In genomic region chr16:14071576-14072271, GRCh38 we compare ENCODE assay signal across 1 cellular context.
TF ChIP-seq lines count a peak whose summit lies in the region.

No MANE protein-coding gene starts in this region.

TF ChIP-seq in HepG2, 621 proteins besides CTCF, POLR2A, EP300 and RAD21 (continued from another document and continues in another):
- no peak for TF ChIP-seq HNF1A (IDR thresholded peaks at IDR 0.05; ENCODE audit: low read depth)
- TF ChIP-seq HNF1A (CRISPR knock-in tag; IDR thresholded peaks at IDR 0.05; ENCODE audit: borderline replicate concordance): no peak
- peak; percentile 72 for TF ChIP-seq ZBTB7A (CRISPR knock-in tag; IDR thresholded peaks at IDR 0.05)
- no peak for TF ChIP-seq ZNF790 (CRISPR knock-in tag; IDR thresholded peaks at IDR 0.05; ENCODE audit: borderline replicate concordance)
- TF ChIP-seq ZFP36 (IDR thresholded peaks at IDR 0.05; ENCODE audit: borderline replicate concordance, low read depth, low read length, partially characterized antibody): no peak
- TF ChIP-seq TIGD3 (CRISPR knock-in tag; IDR thresholded peaks at IDR 0.05; ENCODE audit: borderline replicate concordance): no peak
- peak; percentile 12 for TF ChIP-seq YY1 (IDR thresholded peaks at IDR 0.05; ENCODE audit: insufficient read depth, insufficient replicate concordance, low read depth, low read length)
- no peak for TF ChIP-seq GABPB1 (CRISPR knock-in tag; IDR thresholded peaks at IDR 0.05)
- no peak for TF ChIP-seq RBM22 (optimal IDR thresholded peaks at IDR 0.05; ENCODE audit: low read length)
- TF ChIP-seq TRIM24 (CRISPR knock-in tag; IDR thresholded peaks at IDR 0.05): no peak
- no peak for TF ChIP-seq ZNF678 (CRISPR knock-in tag; IDR thresholded peaks at IDR 0.05)
- TF ChIP-seq ZNF616 (CRISPR knock-in tag; IDR thresholded peaks at IDR 0.05; ENCODE audit: low read depth): no peak
- TF ChIP-seq CAMTA2 (CRISPR knock-in tag; IDR thresholded peaks at IDR 0.05; ENCODE audit: borderline replicate concordance): no peak
- TF ChIP-seq ATF7-NPFF (CRISPR knock-in tag; IDR thresholded peaks at IDR 0.05; ENCODE audit: low read depth): no peak
- no peak for TF ChIP-seq AGO2 (optimal IDR thresholded peaks at IDR 0.05; ENCODE audit: low read depth, low read length)
- TF ChIP-seq REST (IDR thresholded peaks at IDR 0.05; ENCODE audit: borderline replicate concordance in 1 of 2, low read depth in 1 of 2, low read length in 2 of 2): 0 out of 4 replicates have a peak, but pooled peaks of 1 of the 2 experiments have one; percentile 11
- no peak for TF ChIP-seq USF2 (IDR thresholded peaks at IDR 0.05; ENCODE audit: low read depth, low read length)
- no peak for TF ChIP-seq USF2 (CRISPR knock-in tag; IDR thresholded peaks at IDR 0.05; ENCODE audit: borderline replicate concordance)
- TF ChIP-seq SALL2 (CRISPR knock-in tag; IDR thresholded peaks at IDR 0.05): 0 out of 2 replicates have a peak, but pooled peaks have one; percentile 0
- TF ChIP-seq CREM (IDR thresholded peaks at IDR 0.05): no peak
- TF ChIP-seq CREM (CRISPR knock-in tag; IDR thresholded peaks at IDR 0.05): no peak
- no peak for TF ChIP-seq REL (CRISPR knock-in tag; conservative IDR thresholded peaks at IDR 0.05)
- no peak for TF ChIP-seq SETDB1 (CRISPR knock-in tag; IDR thresholded peaks at IDR 0.05; ENCODE audit: borderline replicate concordance)
- 0 out of 2 replicates have a peak, but pooled peaks have one; percentile 30 for TF ChIP-seq KDM4B (CRISPR knock-in tag; IDR thresholded peaks at IDR 0.05)
- TF ChIP-seq TEAD3 (CRISPR knock-in tag; optimal IDR thresholded peaks at IDR 0.05; ENCODE audit: borderline replicate concordance): no peak
- peak; percentile 7; the same call in 1 of the 2 replicates for TF ChIP-seq ZNF580 (CRISPR knock-in tag; IDR thresholded peaks at IDR 0.05; ENCODE audit: borderline replicate concordance, low read depth)
- TF ChIP-seq TFDP1 (CRISPR knock-in tag; IDR thresholded peaks at IDR 0.05; ENCODE audit: borderline replicate concordance): no peak
- TF ChIP-seq TARDBP (CRISPR knock-in tag; IDR thresholded peaks at IDR 0.05): no peak
- no peak for TF ChIP-seq ZNF569 (CRISPR knock-in tag; IDR thresholded peaks at IDR 0.05; ENCODE audit: borderline replicate concordance)
- no peak; the same call in 1 of the 2 replicates for TF ChIP-seq NRL (CRISPR knock-in tag; IDR thresholded peaks at IDR 0.05; ENCODE audit: borderline replicate concordance)
- no peak for TF ChIP-seq PCBP2 (optimal IDR thresholded peaks at IDR 0.05; ENCODE audit: low read depth, low read length, poor library complexity, severe bottlenecking)
- no peak; the same call in 1 of the 2 replicates for TF ChIP-seq ZNF607 (CRISPR knock-in tag; IDR thresholded peaks at IDR 0.05; ENCODE audit: borderline replicate concordance)
- no peak for TF ChIP-seq ZNF775 (CRISPR knock-in tag; IDR thresholded peaks at IDR 0.05; ENCODE audit: borderline replicate concordance)
- no peak for TF ChIP-seq MAFG (CRISPR knock-in tag; IDR thresholded peaks at IDR 0.05)
- 0 out of 2 replicates have a peak, but pooled peaks have one; percentile 81 for TF ChIP-seq ZFP36L2 (CRISPR knock-in tag; IDR thresholded peaks at IDR 0.05)
- TF ChIP-seq ZNF609 (CRISPR knock-in tag; IDR thresholded peaks at IDR 0.05; ENCODE audit: borderline replicate concordance): no peak
- no peak for TF ChIP-seq ZNF850 (CRISPR knock-in tag; conservative IDR thresholded peaks at IDR 0.05)
- TF ChIP-seq ZKSCAN5 (CRISPR knock-in tag; IDR thresholded peaks at IDR 0.05): no peak
- no peak for TF ChIP-seq ZNF556 (CRISPR knock-in tag; IDR thresholded peaks at IDR 0.05; ENCODE audit: borderline replicate concordance)
- TF ChIP-seq SSRP1 (CRISPR knock-in tag; IDR thresholded peaks at IDR 0.05): no peak
- no peak for TF ChIP-seq ZSCAN22 (CRISPR knock-in tag; IDR thresholded peaks at IDR 0.05)
- peak; percentile 82; the same call in 1 of the 2 replicates for TF ChIP-seq ZMYM3 (CRISPR knock-in tag; IDR thresholded peaks at IDR 0.05)
- no peak; the same call in 1 of the 2 replicates for TF ChIP-seq BRCA1 (CRISPR knock-in tag; IDR thresholded peaks at IDR 0.05)
- TF ChIP-seq ZSCAN9 (CRISPR knock-in tag; IDR thresholded peaks at IDR 0.05; ENCODE audit: borderline replicate concordance): no peak
- TF ChIP-seq ATF2 (CRISPR knock-in tag; IDR thresholded peaks at IDR 0.05): no peak
